ENCODE assay signal across 1 cellular context in the genomic region with DNA sequence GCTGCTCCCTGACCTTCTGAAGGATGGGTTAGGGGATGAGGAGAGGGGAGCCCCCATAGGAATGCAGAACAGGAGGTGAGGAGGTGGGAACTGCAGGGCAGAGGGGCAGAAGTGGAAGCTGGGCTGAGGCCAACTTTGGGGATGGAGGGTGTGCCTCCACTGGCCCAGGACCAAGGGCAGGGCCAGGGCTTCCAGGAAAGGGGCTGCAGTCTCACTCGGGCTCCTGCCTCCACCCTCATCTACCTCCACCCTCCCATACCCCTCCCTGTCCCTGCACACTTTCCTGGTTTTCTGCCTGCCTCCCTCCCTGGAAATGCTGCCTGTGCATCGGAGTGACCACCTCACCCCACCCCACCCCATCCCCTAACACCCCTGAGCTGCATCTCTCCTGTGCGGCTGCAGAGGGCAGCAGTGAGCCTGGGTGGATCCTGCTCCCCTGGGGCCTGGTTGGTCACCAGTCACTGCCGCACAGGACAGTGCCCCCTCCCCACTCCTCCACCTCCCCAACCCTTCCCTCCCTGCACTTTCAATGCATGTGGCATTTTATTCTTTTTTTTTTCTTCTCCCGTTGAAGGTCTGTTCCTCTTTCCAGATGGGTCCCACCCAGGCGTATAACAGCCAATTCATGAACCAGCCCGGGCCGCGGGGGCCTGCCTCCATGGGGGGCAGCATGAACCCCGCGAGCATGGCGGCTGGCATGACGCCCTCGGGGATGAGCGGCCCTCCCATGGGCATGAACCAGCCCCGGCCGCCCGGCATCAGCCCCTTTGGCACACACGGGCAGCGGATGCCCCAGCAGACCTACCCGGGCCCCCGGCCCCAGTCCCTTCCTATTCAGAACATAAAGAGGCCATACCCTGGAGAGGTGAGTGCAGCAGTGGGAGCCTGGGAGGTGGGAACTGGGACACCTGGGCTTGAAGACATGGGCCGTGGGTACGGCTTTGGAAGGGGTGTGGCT.
TF ChIP-seq lines count a peak whose summit lies in the region.

No MANE protein-coding gene starts in this region.

TF ChIP-seq in HepG2, 621 proteins besides CTCF, POLR2A, EP300 and RAD21 (continued from another document):
- TF ChIP-seq, protein P1, sequence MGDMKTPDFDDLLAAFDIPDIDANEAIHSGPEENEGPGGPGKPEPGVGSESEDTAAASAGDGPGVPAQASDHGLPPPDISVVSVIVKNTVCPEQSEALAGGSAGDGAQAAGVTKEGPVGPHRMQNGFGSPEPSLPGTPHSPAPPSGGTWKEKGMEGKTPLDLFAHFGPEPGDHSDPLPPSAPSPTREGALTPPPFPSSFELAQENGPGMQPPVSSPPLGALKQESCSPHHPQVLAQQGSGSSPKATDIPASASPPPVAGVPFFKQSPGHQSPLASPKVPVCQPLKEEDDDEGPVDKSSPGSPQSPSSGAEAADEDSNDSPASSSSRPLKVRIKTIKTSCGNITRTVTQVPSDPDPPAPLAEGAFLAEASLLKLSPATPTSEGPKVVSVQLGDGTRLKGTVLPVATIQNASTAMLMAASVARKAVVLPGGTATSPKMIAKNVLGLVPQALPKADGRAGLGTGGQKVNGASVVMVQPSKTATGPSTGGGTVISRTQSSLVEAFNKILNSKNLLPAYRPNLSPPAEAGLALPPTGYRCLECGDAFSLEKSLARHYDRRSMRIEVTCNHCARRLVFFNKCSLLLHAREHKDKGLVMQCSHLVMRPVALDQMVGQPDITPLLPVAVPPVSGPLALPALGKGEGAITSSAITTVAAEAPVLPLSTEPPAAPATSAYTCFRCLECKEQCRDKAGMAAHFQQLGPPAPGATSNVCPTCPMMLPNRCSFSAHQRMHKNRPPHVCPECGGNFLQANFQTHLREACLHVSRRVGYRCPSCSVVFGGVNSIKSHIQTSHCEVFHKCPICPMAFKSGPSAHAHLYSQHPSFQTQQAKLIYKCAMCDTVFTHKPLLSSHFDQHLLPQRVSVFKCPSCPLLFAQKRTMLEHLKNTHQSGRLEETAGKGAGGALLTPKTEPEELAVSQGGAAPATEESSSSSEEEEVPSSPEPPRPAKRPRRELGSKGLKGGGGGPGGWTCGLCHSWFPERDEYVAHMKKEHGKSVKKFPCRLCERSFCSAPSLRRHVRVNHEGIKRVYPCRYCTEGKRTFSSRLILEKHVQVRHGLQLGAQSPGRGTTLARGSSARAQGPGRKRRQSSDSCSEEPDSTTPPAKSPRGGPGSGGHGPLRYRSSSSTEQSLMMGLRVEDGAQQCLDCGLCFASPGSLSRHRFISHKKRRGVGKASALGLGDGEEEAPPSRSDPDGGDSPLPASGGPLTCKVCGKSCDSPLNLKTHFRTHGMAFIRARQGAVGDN (CRISPR knock-in tag; IDR thresholded peaks at IDR 0.05) = peak; percentile 10; the same call in 1 of the 2 replicates
- TF ChIP-seq STAG1 (CRISPR knock-in tag; IDR thresholded peaks at IDR 0.05) = peak; percentile 53
- TF ChIP-seq, protein P2, sequence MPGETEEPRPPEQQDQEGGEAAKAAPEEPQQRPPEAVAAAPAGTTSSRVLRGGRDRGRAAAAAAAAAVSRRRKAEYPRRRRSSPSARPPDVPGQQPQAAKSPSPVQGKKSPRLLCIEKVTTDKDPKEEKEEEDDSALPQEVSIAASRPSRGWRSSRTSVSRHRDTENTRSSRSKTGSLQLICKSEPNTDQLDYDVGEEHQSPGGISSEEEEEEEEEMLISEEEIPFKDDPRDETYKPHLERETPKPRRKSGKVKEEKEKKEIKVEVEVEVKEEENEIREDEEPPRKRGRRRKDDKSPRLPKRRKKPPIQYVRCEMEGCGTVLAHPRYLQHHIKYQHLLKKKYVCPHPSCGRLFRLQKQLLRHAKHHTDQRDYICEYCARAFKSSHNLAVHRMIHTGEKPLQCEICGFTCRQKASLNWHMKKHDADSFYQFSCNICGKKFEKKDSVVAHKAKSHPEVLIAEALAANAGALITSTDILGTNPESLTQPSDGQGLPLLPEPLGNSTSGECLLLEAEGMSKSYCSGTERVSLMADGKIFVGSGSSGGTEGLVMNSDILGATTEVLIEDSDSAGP (CRISPR knock-in tag; IDR thresholded peaks at IDR 0.05; ENCODE audit: borderline replicate concordance) = peak; percentile 20; the same call in 1 of the 2 replicates
